29 cellular contexts compared by ENCODE assay signal in genomic region chr20:11697055-11697454, GRCh38.
"Had no signal": no experiment of that assay in that cellular context is flagged by ENCODE, and none has a peak within 500 bp of the region (broad histone marks: within the 10 kb centered on the region; RNA-seq: fewer than 3 reads in every experiment).

No MANE protein-coding gene starts in this region.

- H3K27me3 ChIP-seq: neural progenitor cell, ovary, right lobe of liver, sigmoid colon, suprapubic skin, testis, tibial artery, transverse colon, upper lobe of left lung, vagina had no signal

- H3K9me3 Mint-ChIP-seq: neural progenitor cell had no signal

- H3K4me1 Mint-ChIP-seq: natural killer cell; nephron; neural progenitor cell; stimulated activated memory B cell treated with anti-CD40 and anti-IgM and Interleukin-4, amounts not matched to agents 10 μg/mL and 1 μg/mL and 100 μg/mL, for 72 hours; stimulated activated naive CD8-positive, alpha-beta T cell treated with anti-CD3 and anti-CD28 coated beads, Interleukin-15, amount 100 ng/mL, for 72 hours had no signal

- H2AFZ ChIP-seq: neural progenitor cell, parathyroid adenoma had no signal

- H3K36me3 Mint-ChIP-seq: natural killer cell; neural progenitor cell; stimulated activated memory B cell treated with anti-CD40 and anti-IgM and Interleukin-4, amounts not matched to agents 10 μg/mL and 1 μg/mL and 100 μg/mL, for 72 hours had no signal

- H3K27ac Mint-ChIP-seq: natural killer cell; neural progenitor cell; progenitor cell of endocrine pancreas; stimulated activated memory B cell treated with anti-CD40 and anti-IgM and Interleukin-4, amounts not matched to agents 10 μg/mL and 1 μg/mL and 100 μg/mL, for 72 hours; stimulated activated naive CD8-positive, alpha-beta T cell treated with anti-CD3 and anti-CD28 coated beads, Interleukin-15, amount 100 ng/mL, for 72 hours had no signal

- H3K4me3 ChIP-seq: neural progenitor cell, ovary, psoas muscle, right lobe of liver, sigmoid colon, suprapubic skin, testis, tibial artery, transverse colon, upper lobe of left lung, vagina had no signal

- H3K27me3 Mint-ChIP-seq: stimulated activated memory B cell treated with anti-CD40 and anti-IgM and Interleukin-4, amounts not matched to agents 10 μg/mL and 1 μg/mL and 100 μg/mL, for 72 hours; stimulated activated naive CD8-positive, alpha-beta T cell treated with anti-CD3 and anti-CD28 coated beads, Interleukin-15, amount 100 ng/mL, for 72 hours had no signal

- H3K27ac ChIP-seq: neural progenitor cell, ovary, parathyroid adenoma, psoas muscle, right lobe of liver, sigmoid colon, suprapubic skin, testis, tibial artery, transverse colon, upper lobe of left lung, vagina had no signal

- DNase-seq: natural killer cell; occipital lobe; ovary; posterior cingulate gyrus; psoas muscle; right cardiac atrium; right lobe of liver; sigmoid colon; small intestine; stimulated activated CD4-positive, alpha-beta T cell treated with anti-CD3 and anti-CD28 coated beads, Interleukin-15, amount 100 ng/mL, for 24 hours; stimulated activated CD4-positive, alpha-beta T cell treated with anti-CD3 and anti-CD28 coated beads, Interleukin-2, amount 100 ng/mL, for 24 hours; stimulated activated CD4-positive, alpha-beta T cell treated with anti-CD3 and anti-CD28 coated beads, Interleukin-2, amount 100 ng/mL, for 48 hours; stimulated activated CD4-positive, alpha-beta T cell treated with anti-CD3 and anti-CD28 coated beads, Interleukin-4, amount 100 ng/mL, for 4 hours; stimulated activated CD8-positive, alpha-beta memory T cell treated with anti-CD3 and anti-CD28 coated beads, Interleukin-4, amount 100 ng/mL, for 48 hours; stimulated activated naive CD4-positive, alpha-beta T cell; stimulated activated naive CD8-positive, alpha-beta T cell treated with anti-CD3 and anti-CD28 coated beads, Interleukin-15, amount 100 ng/mL, for 72 hours; stimulated activated naive CD8-positive, alpha-beta T cell treated with anti-CD3 and anti-CD28 coated beads, Interleukin-15, Interleukin-2, amounts not matched to agents 100 U/mL and 50 U/mL, for 24 hours; substantia nigra; testis; tibial artery; transverse colon; upper lobe of left lung had no signal

- H3K9me3 ChIP-seq: ovary, psoas muscle, right lobe of liver, testis, tibial artery, transverse colon, vagina had no signal

- H3K36me3 ChIP-seq: neural progenitor cell, ovary, right lobe of liver, sigmoid colon, suprapubic skin, tibial artery, transverse colon, upper lobe of left lung, vagina had no signal

- H3K9ac ChIP-seq: neural progenitor cell, parathyroid adenoma had no signal

- H3K4me1 ChIP-seq: neural progenitor cell, parathyroid adenoma, psoas muscle, right lobe of liver, sigmoid colon, suprapubic skin, testis, tibial artery, transverse colon, upper lobe of left lung had no signal

- ATAC-seq: natural killer cell; psoas muscle; right cardiac atrium; right lobe of liver; stimulated activated memory B cell treated with anti-CD40 and anti-IgM and Interleukin-4, amounts not matched to agents 10 μg/mL and 1 μg/mL and 100 μg/mL, for 72 hours; stimulated activated naive CD8-positive, alpha-beta T cell treated with anti-CD3 and anti-CD28 coated beads, Interleukin-15, amount 100 ng/mL, for 72 hours; stimulated activated naive CD8-positive, alpha-beta T cell treated with anti-CD3 and anti-CD28 coated beads, Interleukin-15, Interleukin-2, amounts not matched to agents 100 U/mL and 50 U/mL, for 24 hours had no signal

- H3K79me2 ChIP-seq: parathyroid adenoma had no signal

- H3K4me3 Mint-ChIP-seq: natural killer cell; nephron; neural progenitor cell; stimulated activated memory B cell treated with anti-CD40 and anti-IgM and Interleukin-4, amounts not matched to agents 10 μg/mL and 1 μg/mL and 100 μg/mL, for 72 hours; stimulated activated naive CD8-positive, alpha-beta T cell treated with anti-CD3 and anti-CD28 coated beads, Interleukin-15, amount 100 ng/mL, for 72 hours had no signal

- H3K4me2 ChIP-seq: neural progenitor cell had no signal
